In genomic region chr1:46612937-46613660, GRCh38 we compare ENCODE assay signal across 10 cellular contexts. TPM values are rescaled to one million over a fixed set of nuclear protein-coding genes. Genes with fewer than 3 reads are reported as not detected.
DNase-seq lines count a peak whose midpoint lies in the region; ATAC-seq, FAIRE-seq and TF ChIP-seq lines count a peak whose summit lies in the region.
"Had no signal": no experiment of that assay in that cellular context is flagged by ENCODE, and none has a peak within 500 bp of the region (broad histone marks: within the 10 kb centered on the region; RNA-seq: fewer than 3 reads in every experiment).

No MANE protein-coding gene starts in this region.

- 72% methylated on average over 38 of the region's 38 CpGs for WGBS in prostate gland
- WGBS in small intestine, 3 donors, result 89 to 94% (median 92%) methylated on average over 38 of the region's 38 CpGs

- FAIRE-seq in small intestine (lab: Jason Lieb, UNC), result no peak
- FAIRE-seq: endothelial cell of umbilical vein had no signal

- peak overlapping the region; percentile 62 to 91 (median 84) for H3K27ac Mint-ChIP-seq in CD14-positive monocyte
- H3K27ac Mint-ChIP-seq in WTC11, result peak overlapping the region; percentile 80

- H3K9me3 ChIP-seq in prostate gland, result no peaks in the 10 kb centered on the region
- H3K9me3 ChIP-seq in small intestine (ENCODE audit: control insufficient read depth, low read depth), result no peaks in the 10 kb centered on the region

- H3K4me3 ChIP-seq in prostate gland (no peak overlapping the region), small intestine (ENCODE audit: low read depth in 1 of 2, low read length in 2 of 2) (no peak overlapping the region)

- H3K4me3 Mint-ChIP-seq in CD14-positive monocyte, result peak overlapping the region; percentile 60 to 84
- peak overlapping the region; percentile 48 for H3K4me3 Mint-ChIP-seq in WTC11

- intact Hi-C loops in CD14-positive monocyte (cut with micrococcal nuclease), result loop anchor here in 1 of 2 donors (10.0 kb wide), 1 partner anchor 102 kb away; the partner anchor contains the start of gene EFCAB14
- intact Hi-C loops in left ventricle myocardium superior (cut with micrococcal nuclease), result loop anchor here (10.0 kb wide), 1 partner anchor 102 kb away; the partner anchor contains the start of gene EFCAB14
- intact Hi-C loops in prostate gland (cut with DNase I), result loop anchor here (5.0 kb wide), 1 partner anchor 79 kb away; no protein-coding TSS in a partner anchor

- CTCF ChIA-PET in WTC11 (lab: Charles Lee), result interaction anchor here (1.0 to 3.6 kb wide), 9 partner anchors 9 to 566 kb away, joined by 3 to 33 read pairs (median 4); partner anchors contain the start of gene MKNK1

- ATAC-seq in WTC11 (peak; percentile 14), left ventricle myocardium superior (no peak), GM19324 (IDR thresholded peaks at IDR 0.05; ENCODE audit: low FRiP score, unreplicated experiment) (no peak)
- ATAC-seq: HCT116 had no signal

- H3K27me3 Mint-ChIP-seq in CD14-positive monocyte (ENCODE audit: low read depth in 3 of 3) (peaks cover 0 to 4% (median 0%) of the 10 kb centered on the region in 3 donors), WTC11 (ENCODE audit: low read depth) (peaks cover 16% of the 10 kb centered on the region)

- POLR2A ChIA-PET in WTC11 (lab: Charles Lee), result interaction anchor here (0.6 to 2.3 kb wide), 2 partner anchors 8 to 106 kb away, joined by 3 to 14 read pairs; partner anchors contain the start of gene MKNK1

- H3K4me1 ChIP-seq in prostate gland (replicated peaks) (peaks cover 3% of the 10 kb centered on the region), small intestine (ENCODE audit: control insufficient read depth in 2 of 2, insufficient read depth in 1 of 2, low read depth in 1 of 2, low read length in 1 of 2) (peaks cover 0 to 9% of the 10 kb centered on the region in 2 donors)

- no peak for DNase-seq in CD14-positive monocyte (ENCODE audit: low spot score)
- DNase-seq in WTC11 (ENCODE audit: low spot score), result no peak
- peak; percentile 59 for DNase-seq in left ventricle myocardium superior
- no peak for DNase-seq in prostate gland (ENCODE audit: low spot score)
- DNase-seq in NCI-H1092 (lab: John Stamatoyannopoulos, UW), result no peak
- no peak for DNase-seq in small intestine
- no peak for DNase-seq in SHP77 (lab: John Stamatoyannopoulos, UW)

- no peak for TF ChIP-seq POLR2A in prostate gland (IDR thresholded peaks at IDR 0.05)

- H3K36me3 Mint-ChIP-seq in CD14-positive monocyte, result peaks cover 43 to 51% of the 10 kb centered on the region in 2 donors
- peaks cover 9% of the 10 kb centered on the region; the same call in 1 of the 2 replicates for H3K36me3 Mint-ChIP-seq in WTC11

- peak overlapping the region; percentile 44 to 72 for H3K27ac ChIP-seq in prostate gland
- H3K27ac ChIP-seq in small intestine (ENCODE audit: low read depth in 1 of 2, low read length in 1 of 2), result no peak overlapping the region

- H3K36me3 ChIP-seq in prostate gland (peaks cover 3 to 6% of the 10 kb centered on the region in 2 donors), small intestine (ENCODE audit: control insufficient read depth in 2 of 2, insufficient read depth in 2 of 2, low read length in 2 of 2) (peaks cover 9 to 14% of the 10 kb centered on the region in 2 donors)

- H3K27me3 ChIP-seq in prostate gland (replicated peaks; ENCODE audit: insufficient read depth) (no peaks in the 10 kb centered on the region), small intestine (ENCODE audit: control insufficient read depth in 2 of 2, insufficient read depth in 2 of 2, low read length in 2 of 2) (no peaks in the 10 kb centered on the region)

- TF ChIP-seq CTCF in CD14-positive monocyte (IDR thresholded peaks at IDR 0.05), result no peak
- TF ChIP-seq CTCF in WTC11 (IDR thresholded peaks at IDR 0.05), result no peak
- no peak for TF ChIP-seq CTCF in prostate gland (IDR thresholded peaks at IDR 0.05)

- H3K9me3 Mint-ChIP-seq in CD14-positive monocyte (peaks cover 0 to 1% (median 0%) of the 10 kb centered on the region in 7 donors), WTC11 (no peaks in the 10 kb centered on the region)

- H3K4me1 Mint-ChIP-seq in CD14-positive monocyte (peaks cover 61% of the 10 kb centered on the region), WTC11 (peaks cover 57% of the 10 kb centered on the region)

TF ChIP-seq in WTC11, 78 proteins besides CTCF, POLR2A, EP300 and RAD21 (continues in another document):
- TF ChIP-seq NR1H2 (CRISPR knock-in tag; IDR thresholded peaks at IDR 0.05) (no peak), MXD4 (CRISPR knock-in tag; IDR thresholded peaks at IDR 0.05; ENCODE audit: borderline replicate concordance) (no peak), NR2C2 (CRISPR knock-in tag; IDR thresholded peaks at IDR 0.05) (no peak), CBFB (CRISPR knock-in tag; IDR thresholded peaks at IDR 0.05; ENCODE audit: low read depth) (no peak), FOXP1 (CRISPR knock-in tag; IDR thresholded peaks at IDR 0.05; ENCODE audit: borderline replicate concordance) (no peak), ZNF425 (CRISPR knock-in tag; conservative IDR thresholded peaks at IDR 0.05) (no peak), ETV6 (CRISPR knock-in tag; IDR thresholded peaks at IDR 0.05) (no peak), IRF2 (CRISPR knock-in tag; IDR thresholded peaks at IDR 0.05; ENCODE audit: borderline replicate concordance, low read depth) (no peak), ATF6 (CRISPR knock-in tag; IDR thresholded peaks at IDR 0.05) (no peak), ELF4 (CRISPR knock-in tag; IDR thresholded peaks at IDR 0.05; ENCODE audit: low read depth) (no peak)

RNA-seq across cellular contexts. Expression of gene MOB3C, which starts 3.5 kb away (rescaled TPM):
- polyA plus RNA-seq in CD14-positive monocyte (1 to 10 TPM; 5.3 to 6.1 TPM), small intestine (10 to 100 TPM in 1 of 3 donors, 1 to 10 TPM in 2; 7.8 to 10.0 (median 8.9) TPM)
- total RNA-seq in WTC11 (2021) (3.1 to 4.0 TPM (median 3.4 TPM) in 3 replicates), left ventricle myocardium superior (11.2 TPM), prostate gland (10 to 100 TPM; 19.4 to 19.7 TPM)

RNA-seq across cellular contexts. Expression of gene MKNK1, which starts 9.0 kb away (rescaled TPM):
- polyA plus RNA-seq in CD14-positive monocyte (10 to 100 TPM; 38.2 to 38.6 TPM), small intestine (10 to 100 TPM; 20.2 to 42.5 (median 35.4) TPM)
- total RNA-seq in WTC11 (2021) (17.5 to 18.6 TPM (median 18.0 TPM) in 3 replicates), left ventricle myocardium superior (42.5 TPM), prostate gland (10 to 100 TPM; 28.1 to 37.8 TPM)

RNA-seq across cellular contexts. Expression of gene ATPAF1, which starts 55.1 kb away (rescaled TPM):
- polyA plus RNA-seq in CD14-positive monocyte, result 10 to 100 TPM; 33.4 to 45.4 TPM
- 35.7 to 45.5 TPM (median 44.5 TPM) in 3 replicates for total RNA-seq in WTC11 (2021)
- total RNA-seq in left ventricle myocardium superior, result 216 TPM
- 10 to 100 TPM; 52.2 to 71.3 TPM for total RNA-seq in prostate gland
- 10 to 100 TPM; 23.0 to 37.4 (median 31.8) TPM for polyA plus RNA-seq in small intestine

RNA-seq across cellular contexts. Expression of gene TEX38, which starts 58.6 kb away (rescaled TPM):
- polyA plus RNA-seq in CD14-positive monocyte, result not detected
- total RNA-seq in WTC11 (2021), result 0.17 to 0.21 TPM (median 0.18 TPM) in 3 replicates
- total RNA-seq in left ventricle myocardium superior, result not detected
- total RNA-seq in prostate gland, result 10 to 100 TPM in 1 of 2 donors, not detected in 1; 30.6 TPM
- not detected for polyA plus RNA-seq in small intestine
- total RNA-seq: endothelial cell of umbilical vein had no signal
- polyA plus RNA-seq: endothelial cell of umbilical vein had no signal

Comparison
In these comparisons a context has a peak if more than half of its experiments do, and no peak if none do; other contexts are left out.
1. H3K27ac ChIP-seq: peak in prostate gland (2 of 2); none in small intestine (0 of 2).